25 cellular contexts compared by ENCODE assay signal in the genomic region with DNA sequence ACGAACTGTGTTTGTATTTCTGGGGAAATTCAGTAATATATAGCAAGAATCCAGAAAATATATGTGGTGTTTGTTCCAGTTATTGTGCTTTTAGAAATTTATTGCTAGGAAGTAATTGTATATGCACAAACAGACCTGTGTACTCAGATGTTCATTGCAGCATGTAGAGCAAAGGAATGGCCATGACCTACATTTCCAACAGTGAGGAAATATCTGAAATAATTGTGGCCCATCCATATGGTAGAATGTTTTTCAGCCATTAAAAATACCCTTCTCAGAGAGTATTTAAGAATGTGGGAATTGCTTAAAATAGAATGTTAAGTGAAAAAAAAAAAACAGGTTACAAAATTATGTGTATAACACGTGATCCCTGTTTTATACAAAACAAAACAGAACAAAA.
"Had no signal": no experiment of that assay in that cellular context is flagged by ENCODE, and none has a peak within 500 bp of the region (broad histone marks: within the 10 kb centered on the region; RNA-seq: fewer than 3 reads in every experiment).

No MANE protein-coding gene starts in this region.

- H3K9me3 ChIP-seq: heart left ventricle, left lung, mucosa of descending colon, tibial nerve had no signal

- H3K9me3 Mint-ChIP-seq: activated CD8-positive, alpha-beta T cell treated with anti-CD3 and anti-CD28 coated beads for 36 hours; activated T-cell treated with anti-CD3 and anti-CD28 coated beads, Interleukin-2, amount 50 U/mL, for 4 hours; activated T-helper 17 cell treated with anti-CD3 and anti-CD28 coated beads, Interleukin-2, amount 50 U/mL, for 72 hours; central memory CD8-positive, alpha-beta T cell; effector memory CD8-positive, alpha-beta T cell; nephron; WTC11 had no signal

- H3K4me3 ChIP-seq: coronary artery, dorsolateral prefrontal cortex, heart left ventricle, left lung, lung, mucosa of descending colon, tibial nerve had no signal

- ATAC-seq: activated CD8-positive, alpha-beta T cell treated with anti-CD3 and anti-CD28 coated beads for 36 hours; activated T-cell treated with anti-CD3 and anti-CD28 coated beads, Interleukin-2, amount 50 U/mL, for 4 hours; activated T-helper 17 cell treated with anti-CD3 and anti-CD28 coated beads, Interleukin-2, amount 50 U/mL, for 72 hours; effector memory CD8-positive, alpha-beta T cell; foreskin keratinocyte; heart left ventricle; left lung; mucosa of descending colon; sciatic nerve; WTC11 had no signal

- H3K36me3 ChIP-seq: heart left ventricle, left lung, tibial nerve had no signal

- DNase-seq: activated CD4-positive, alpha-beta T cell treated with anti-CD3 and anti-CD28 coated beads, Interleukin-2, amount 50 U/mL, for 1 hour; activated CD8-positive, alpha-beta T cell treated with anti-CD3 and anti-CD28 coated beads for 36 hours; activated gamma-delta T cell treated with Interleukin-2 at 50 U/mL for 16 hours; activated naive CD4-positive, alpha-beta T cell treated with anti-CD3 and anti-CD28 coated beads, Interleukin-2, amount 50 U/mL, for 16 hours; activated T-cell treated with anti-CD3 and anti-CD28 coated beads, Interleukin-2, amount 50 U/mL, for 4 hours; dorsolateral prefrontal cortex; effector memory CD8-positive, alpha-beta T cell; foreskin keratinocyte; heart left ventricle; left lung; mucosa of descending colon; retina; stimulated activated naive CD4-positive, alpha-beta T cell; T-helper 2 cell had no signal

- H3K4me3 Mint-ChIP-seq: activated CD8-positive, alpha-beta T cell treated with anti-CD3 and anti-CD28 coated beads for 36 hours; activated T-cell treated with anti-CD3 and anti-CD28 coated beads, Interleukin-2, amount 50 U/mL, for 4 hours; activated T-helper 17 cell treated with anti-CD3 and anti-CD28 coated beads, Interleukin-2, amount 50 U/mL, for 72 hours; central memory CD8-positive, alpha-beta T cell; effector memory CD8-positive, alpha-beta T cell; nephron; WTC11 had no signal

- H3K27ac ChIP-seq: coronary artery, dorsolateral prefrontal cortex, foreskin keratinocyte, left lung, tibial nerve had no signal

- H3K36me3 Mint-ChIP-seq: WTC11 had no signal

- H3K27ac Mint-ChIP-seq: activated CD8-positive, alpha-beta T cell treated with anti-CD3 and anti-CD28 coated beads for 36 hours; activated T-helper 17 cell treated with anti-CD3 and anti-CD28 coated beads, Interleukin-2, amount 50 U/mL, for 72 hours; effector memory CD8-positive, alpha-beta T cell; nephron; progenitor cell of endocrine pancreas; WTC11 had no signal

- H3K27me3 ChIP-seq: dorsolateral prefrontal cortex, foreskin keratinocyte, heart left ventricle, left lung, tibial nerve had no signal

- H3K27me3 Mint-ChIP-seq: activated CD8-positive, alpha-beta T cell treated with anti-CD3 and anti-CD28 coated beads for 36 hours; central memory CD8-positive, alpha-beta T cell; effector memory CD8-positive, alpha-beta T cell; progenitor cell of endocrine pancreas had no signal

- H3K4me1 ChIP-seq: left lung had no signal

- H3K4me1 Mint-ChIP-seq: activated T-helper 17 cell treated with anti-CD3 and anti-CD28 coated beads, Interleukin-2, amount 50 U/mL, for 72 hours; central memory CD8-positive, alpha-beta T cell; WTC11 had no signal

- FAIRE-seq: bronchial epithelial cell, endothelial cell of umbilical vein had no signal
